In genomic region chr17:28959471-28959871, GRCh38 we compare ENCODE assay signal across 29 cellular contexts. TPM values are rescaled to one million over a fixed set of nuclear protein-coding genes. Genes with fewer than 3 reads are reported as not detected.
DNase-seq lines count a peak whose midpoint lies in the region; ATAC-seq, FAIRE-seq and TF ChIP-seq lines count a peak whose summit lies in the region.
"Had no signal": no experiment of that assay in that cellular context is flagged by ENCODE, and none has a peak within 500 bp of the region (broad histone marks: within the 10 kb centered on the region; RNA-seq: fewer than 3 reads in every experiment).

No MANE protein-coding gene starts in this region.

- H3K79me1 ChIP-seq in IMR-90 (ENCODE audit: low read depth in 1 of 2, low read length in 2 of 2) = no peaks in the 10 kb centered on the region
- no peaks in the 10 kb centered on the region for H3K79me1 ChIP-seq in neuronal stem cell (ENCODE audit: low read depth, low read length)

- dilution Hi-C loops in IMR-90 (cut with HindIII; ENCODE audit: low sequenced_read_pairs, unreplicated experiment) = no loop called here

- in situ Hi-C loops in IMR-90 (cut with MboI; ENCODE audit: low sequenced_read_pairs) = no loop called here

- no peak overlapping the region for H3K9ac ChIP-seq in IMR-90 (ENCODE audit: low read depth, low read length)
- no peak overlapping the region for H3K9ac ChIP-seq in neuronal stem cell (ENCODE audit: low read depth, low read length, poor library complexity)
- H3K9ac ChIP-seq: GM23248 had no signal

- no peak overlapping the region for H2AFZ ChIP-seq in IMR-90 (replicated peaks; ENCODE audit: low read length, poor library complexity)
- H2AFZ ChIP-seq in neuronal stem cell (ENCODE audit: low read length) = no peak overlapping the region
- no peak overlapping the region for H2AFZ ChIP-seq in hepatocyte
- H2AFZ ChIP-seq: GM23248, PC-9 had no signal

- no peak overlapping the region for H4K8ac ChIP-seq in IMR-90 (ENCODE audit: low read depth in 2 of 2, low read length in 2 of 2)
- no peak overlapping the region for H4K8ac ChIP-seq in neuronal stem cell (ENCODE audit: low read depth, low read length)

- no peaks in the 10 kb centered on the region for H3K4me1 ChIP-seq in IMR-90 (ENCODE audit: control insufficient read depth, insufficient read depth, low read length)
- no peaks in the 10 kb centered on the region for H3K4me1 ChIP-seq in neuronal stem cell (ENCODE audit: control insufficient read depth in 2 of 2, insufficient read depth in 1 of 2, low read depth in 1 of 2, low read length in 2 of 2)
- no peaks in the 10 kb centered on the region for H3K4me1 ChIP-seq in upper lobe of right lung
- no peaks in the 10 kb centered on the region for H3K4me1 ChIP-seq in hepatocyte (ENCODE audit: insufficient read depth)
- H3K4me1 ChIP-seq: HAP-1 had no signal

- no peaks in the 10 kb centered on the region for H3K9me2 ChIP-seq in hepatocyte (replicated peaks; ENCODE audit: insufficient read depth)

- no peak for FAIRE-seq in GM12892 (lab: Jason Lieb, UNC)
- FAIRE-seq: A549, GM12891, GM19239 had no signal

- H3K4me3 ChIP-seq in IMR-90 (ENCODE audit: insufficient read depth, low read depth, low read length) = no peak overlapping the region
- no peak overlapping the region for H3K4me3 ChIP-seq in neuronal stem cell (ENCODE audit: low read length in 2 of 2)
- H3K4me3 ChIP-seq in upper lobe of right lung = no peak overlapping the region
- no peak overlapping the region for H3K4me3 ChIP-seq in hepatocyte
- H3K4me3 ChIP-seq: A549, GM23248, HAP-1, PC-9, SJSA1 had no signal

- H4K5ac ChIP-seq in IMR-90 (ENCODE audit: low read depth, low read length) = no peak overlapping the region

- DNase-seq in GM12892 (ENCODE audit: insufficient read length) (peak; percentile 9), IMR-90 (no peak), neuronal stem cell (ENCODE audit: low spot score) (no peak), upper lobe of right lung (peak; percentile 51), occipital lobe (lab: John Stamatoyannopoulos, UW) (no peak), HUDEP-2 (lab: John Stamatoyannopoulos, UW; ENCODE audit: unreplicated experiment in 76 of 76) (no peak), hepatocyte (ENCODE audit: low spot score) (no peak)
- DNase-seq: AML-193; C1 segment of cervical spinal cord; Caco-2; CD4-positive, alpha-beta memory T cell; GDM1; GM23248; Karpas-422; NCI-H1092; NCI-H1417 treated with DMSO at 0.1 percent for 48 hours; NCI-H1694 treated with DMSO at 0.1 percent for 48 hours; NCI-H2081; NCI-H2227 treated with DMSO at 0.1 percent for 48 hours; NCI-H526 treated with DMSO at 0.1 percent for 48 hours; PC-9; Right ventricle myocardium superior; RPMI8226 had no signal

- no peak overlapping the region for H3K23ac ChIP-seq in IMR-90 (ENCODE audit: low read depth, low read length)
- no peak overlapping the region for H3K23ac ChIP-seq in neuronal stem cell (ENCODE audit: low read depth, low read length, poor library complexity)

- no peaks in the 10 kb centered on the region; the same call in 1 of the 2 replicates for H3K27me3 ChIP-seq in IMR-90 (ENCODE audit: control insufficient read depth, insufficient read depth, low read length)
- H3K27me3 ChIP-seq in neuronal stem cell (ENCODE audit: control insufficient read depth in 3 of 3, insufficient read depth in 3 of 3, low read depth in 1 of 3, low read length in 3 of 3) = no peaks in the 10 kb centered on the region
- H3K27me3 ChIP-seq in upper lobe of right lung = no peaks in the 10 kb centered on the region
- H3K27me3 ChIP-seq in hepatocyte = peaks cover 6% of the 10 kb centered on the region
- H3K27me3 ChIP-seq: SJSA1 had no signal

- H2AK5ac ChIP-seq in IMR-90 (ENCODE audit: low read depth, low read length) = no peak overlapping the region
- H2AK5ac ChIP-seq in neuronal stem cell (ENCODE audit: low read depth, low read length) = peak overlapping the region; percentile 61

- no peaks in the 10 kb centered on the region for H3K9me1 ChIP-seq in IMR-90 (ENCODE audit: insufficient read depth, low read length)

- H3K27ac ChIP-seq in IMR-90 (ENCODE audit: insufficient read depth, low read length) (no peak overlapping the region), neuronal stem cell (replicated peaks; ENCODE audit: low read length) (no peak overlapping the region), upper lobe of right lung (no peak overlapping the region), hepatocyte (no peak overlapping the region)
- H3K27ac ChIP-seq: A549, GM23248, PC-9, SJSA1 had no signal

- H3K9me3 ChIP-seq in IMR-90 (ENCODE audit: control insufficient read depth, insufficient read depth, low read length) = no peaks in the 10 kb centered on the region
- H3K9me3 ChIP-seq in neuronal stem cell (replicated peaks in 1 of 2; ENCODE audit: control insufficient read depth in 2 of 2, insufficient read depth in 1 of 2, low read depth in 1 of 2, low read length in 2 of 2) = no peaks in the 10 kb centered on the region
- H3K9me3 ChIP-seq in upper lobe of right lung = no peaks in the 10 kb centered on the region
- H3K9me3 ChIP-seq in hepatocyte (ENCODE audit: low read depth) = no peaks in the 10 kb centered on the region
- H3K9me3 ChIP-seq: A549, Caco-2, HAP-1, SJSA1 had no signal

- H3K36me3 ChIP-seq in IMR-90 (ENCODE audit: control insufficient read depth, insufficient read depth, low read length) = no peaks in the 10 kb centered on the region
- no peaks in the 10 kb centered on the region for H3K36me3 ChIP-seq in neuronal stem cell (replicated peaks in 1 of 2; ENCODE audit: control insufficient read depth in 2 of 2, insufficient read depth in 2 of 2, low read length in 2 of 2)
- no peaks in the 10 kb centered on the region for H3K36me3 ChIP-seq in upper lobe of right lung
- H3K36me3 ChIP-seq in hepatocyte (replicated peaks; ENCODE audit: insufficient read depth, low read depth) = no peaks in the 10 kb centered on the region
- H3K36me3 ChIP-seq: HAP-1, SJSA1 had no signal

- no peak overlapping the region for H3K56ac ChIP-seq in IMR-90 (ENCODE audit: extremely low read depth, insufficient read depth, low read length)

- POLR2A ChIA-PET in IMR-90 (lab: Charles Lee; ENCODE audit: unreplicated experiment) = no interaction called here

- CTCF ChIA-PET in IMR-90 (lab: Yijun Ruan, JAX) = no interaction called here

- H3K4ac ChIP-seq in IMR-90 (ENCODE audit: low read depth, low read length) (no peak overlapping the region), neuronal stem cell (ENCODE audit: low read length) (no peak overlapping the region)

- intact Hi-C loops in IMR-90 (cut with micrococcal nuclease) = no loop called here
- intact Hi-C loops in upper lobe of right lung (cut with DNase I) = no loop called here

- no peak overlapping the region for H3K14ac ChIP-seq in IMR-90 (replicated peaks; ENCODE audit: low read depth, low read length)
- no peak overlapping the region for H3K14ac ChIP-seq in neuronal stem cell (ENCODE audit: low read length)

- no peak overlapping the region for H2BK12ac ChIP-seq in neuronal stem cell (ENCODE audit: low read length)

- no peak overlapping the region for H2BK20ac ChIP-seq in IMR-90 (ENCODE audit: low read depth, low read length)

- H2BK15ac ChIP-seq in IMR-90 (ENCODE audit: low read depth, low read length) = no peak overlapping the region
- peak overlapping the region; percentile 10 for H2BK15ac ChIP-seq in neuronal stem cell (ENCODE audit: low read length)

- H3K18ac ChIP-seq in IMR-90 (ENCODE audit: low read depth, low read length) (no peak overlapping the region), neuronal stem cell (ENCODE audit: low read length) (no peak overlapping the region)

- BruUV-seq in IMR-90 (replicated peaks; lab: Mats Ljungman, UMichigan) = no TSS peak

- H3K79me2 ChIP-seq in hepatocyte = no peaks in the 10 kb centered on the region

- TF ChIP-seq CTCF in IMR-90 (conservative IDR thresholded peaks at IDR 0.05; ENCODE audit: low read depth, low read length) (no peak), upper lobe of right lung (IDR thresholded peaks at IDR 0.05) (no peak), hepatocyte (IDR thresholded peaks at IDR 0.05; ENCODE audit: poor library complexity) (no peak)

- peak overlapping the region; percentile 42 for H2AK9ac ChIP-seq in IMR-90 (replicated peaks; ENCODE audit: low read depth, low read length, poor library complexity)

- ATAC-seq in IMR-90 (ENCODE audit: low read depth) = no peak
- ATAC-seq in upper lobe of right lung = no peak
- ATAC-seq: A549 had no signal

- TF ChIP-seq POLR2A in GM12892 (IDR thresholded peaks at IDR 0.05; ENCODE audit: low read depth, low read length) (no peak), IMR-90 (IDR thresholded peaks at IDR 0.05; ENCODE audit: low read depth, low read length) (no peak)

- H2BK5ac ChIP-seq in IMR-90 (ENCODE audit: low read depth, low read length, poor library complexity, severe bottlenecking) (no peak overlapping the region), neuronal stem cell (ENCODE audit: low read length) (peak overlapping the region; percentile 54)

- no peaks in the 10 kb centered on the region for H4K20me1 ChIP-seq in IMR-90 (ENCODE audit: insufficient read depth, low read length)
- no peaks in the 10 kb centered on the region for H4K20me1 ChIP-seq in hepatocyte (ENCODE audit: insufficient read depth, poor library complexity, severe bottlenecking)

- no peak overlapping the region for H3K4me2 ChIP-seq in IMR-90 (ENCODE audit: low read depth, low read length)
- no peak overlapping the region for H3K4me2 ChIP-seq in neuronal stem cell (ENCODE audit: insufficient read depth, low read length, poor library complexity, severe bottlenecking)
- no peak overlapping the region for H3K4me2 ChIP-seq in hepatocyte
- H3K4me2 ChIP-seq: A549, PC-9 had no signal

- H4K91ac ChIP-seq in IMR-90 (ENCODE audit: insufficient read depth, low read depth, low read length) (no peak overlapping the region), neuronal stem cell (ENCODE audit: low read depth, low read length, poor library complexity) (no peak overlapping the region)

- TF ChIP-seq RAD21 in IMR-90 (IDR thresholded peaks at IDR 0.05; ENCODE audit: low read length) = no peak

- WGBS in IMR-90 (ENCODE audit: extremely low coverage in 2 of 2, insufficient read length in 1 of 2), 2 experiments = 67% methylated on average over 6 of the region's 9 CpGs; no CpG with 5 or more reads in 1 of the 2 experiments
- no CpG with 5 or more reads among the region's 9 CpGs for WGBS in neuronal stem cell (ENCODE audit: extremely low coverage in 2 of 2, insufficient read length in 2 of 2, insufficient replicate concordance in 1 of 2), 2 donors
- 88% methylated on average over 9 of the region's 9 CpGs for WGBS in hepatocyte (ENCODE audit: low lambda C conversion rate, missing lambda C conversion rate)

- H2BK120ac ChIP-seq in IMR-90 (ENCODE audit: low read depth, low read length) = no peak overlapping the region
- no peak overlapping the region for H2BK120ac ChIP-seq in neuronal stem cell (ENCODE audit: low read depth, low read length)

RNA-seq across cellular contexts. Expression of gene PHF12, which starts 8.2 kb away (rescaled TPM):
- 18.2 TPM for polyA plus RNA-seq in GM12892 (2012; ENCODE audit: missing spikeins)
- 25.6 and 26.7 TPM in 2 replicates for total RNA-seq in IMR-90 (2012; rRNA removed)
- 24.4 and 28.9 TPM in 2 replicates for polyA plus RNA-seq in IMR-90 (2012; rRNA removed)
- polyA plus RNA-seq in IMR-90 (2012; cell fraction: cytosol; rRNA removed) = 27.1 and 31.6 TPM in 2 replicates
- polyA plus RNA-seq in IMR-90 (2012; cell fraction: nucleus; rRNA removed; ENCODE audit: low replicate concordance) = 46.7 and 79.8 TPM in 2 replicates
- polyA plus RNA-seq in neuronal stem cell (2013, experiment 1 of 2) = 24.9 TPM
- 24.3 TPM for polyA plus RNA-seq in neuronal stem cell (2013, experiment 2 of 2)
- 40.0 TPM for total RNA-seq in upper lobe of right lung
- 44.8 TPM for total RNA-seq in occipital lobe
- 18.2 and 19.0 TPM in 2 replicates for total RNA-seq in hepatocyte
- 10.0 and 12.1 TPM in 2 replicates for polyA plus RNA-seq in hepatocyte

RNA-seq across cellular contexts. Expression of gene SEZ6, which starts 46.4 kb away (rescaled TPM):
- polyA plus RNA-seq in GM12892 (2012; ENCODE audit: missing spikeins) = 0.89 TPM
- not detected in 2 replicates for total RNA-seq in IMR-90 (2012; rRNA removed)
- not detected in 2 replicates for polyA plus RNA-seq in IMR-90 (2012; rRNA removed)
- polyA plus RNA-seq in IMR-90 (2012; cell fraction: cytosol; rRNA removed) = not detected in 2 replicates
- polyA plus RNA-seq in IMR-90 (2012; cell fraction: nucleus; rRNA removed; ENCODE audit: low replicate concordance) = not detected in 2 replicates
- 0.04 TPM for polyA plus RNA-seq in neuronal stem cell (2013, experiment 1 of 2)
- polyA plus RNA-seq in neuronal stem cell (2013, experiment 2 of 2) = 0.04 TPM
- not detected for total RNA-seq in upper lobe of right lung
- total RNA-seq in occipital lobe = 36.2 TPM
- 1.2 TPM in 1 of 2 replicates, not detected in the other for total RNA-seq in hepatocyte
- 0.58 and 0.81 TPM in 2 replicates for polyA plus RNA-seq in hepatocyte
- total RNA-seq: Caco-2; CD4-positive, alpha-beta memory T cell; GM23248; NCI-H460; PC-9; Right ventricle myocardium superior; SJSA1 had no signal
- polyA plus RNA-seq: A549, GM23248 had no signal

RNA-seq across cellular contexts. Expression of gene DHRS13, which starts 56.6 kb away (rescaled TPM):
- polyA plus RNA-seq in GM12892 (2012; ENCODE audit: missing spikeins) = 5.9 TPM
- 2.7 and 2.8 TPM in 2 replicates for total RNA-seq in IMR-90 (2012; rRNA removed)
- polyA plus RNA-seq in IMR-90 (2012; rRNA removed) = 3.9 and 4.1 TPM in 2 replicates
- 3.7 and 5.3 TPM in 2 replicates for polyA plus RNA-seq in IMR-90 (2012; cell fraction: cytosol; rRNA removed)
- 3.0 and 3.2 TPM in 2 replicates for polyA plus RNA-seq in IMR-90 (2012; cell fraction: nucleus; rRNA removed; ENCODE audit: low replicate concordance)
- polyA plus RNA-seq in neuronal stem cell (2013, experiment 1 of 2) = 15.4 TPM
- polyA plus RNA-seq in neuronal stem cell (2013, experiment 2 of 2) = 14.5 TPM
- total RNA-seq in upper lobe of right lung = 12.8 TPM
- total RNA-seq in occipital lobe = 27.1 TPM
- 14.9 and 22.4 TPM in 2 replicates for total RNA-seq in hepatocyte
- polyA plus RNA-seq in hepatocyte = 10.8 and 15.4 TPM in 2 replicates

Comparison
In these comparisons a context has a peak if more than half of its experiments do, and no peak if none do; other contexts are left out.
1. DNase-seq: peak in GM12892 (single experiment) and upper lobe of right lung (single experiment); none in IMR-90 (single experiment), neuronal stem cell (single experiment), occipital lobe (single experiment), HUDEP-2 (0 of 76) and hepatocyte (single experiment).
2. RNA of gene SEZ6, which starts 46.4 kb away (total RNA-seq): 36.2 TPM in occipital lobe (single experiment); 1.2 TPM in hepatocyte, not detected in IMR-90 and not detected in upper lobe of right lung (single experiment); every median in the first group is over 10 times any median in the second.